ENCODE assay signal across 8 cellular contexts in the genomic region with DNA sequence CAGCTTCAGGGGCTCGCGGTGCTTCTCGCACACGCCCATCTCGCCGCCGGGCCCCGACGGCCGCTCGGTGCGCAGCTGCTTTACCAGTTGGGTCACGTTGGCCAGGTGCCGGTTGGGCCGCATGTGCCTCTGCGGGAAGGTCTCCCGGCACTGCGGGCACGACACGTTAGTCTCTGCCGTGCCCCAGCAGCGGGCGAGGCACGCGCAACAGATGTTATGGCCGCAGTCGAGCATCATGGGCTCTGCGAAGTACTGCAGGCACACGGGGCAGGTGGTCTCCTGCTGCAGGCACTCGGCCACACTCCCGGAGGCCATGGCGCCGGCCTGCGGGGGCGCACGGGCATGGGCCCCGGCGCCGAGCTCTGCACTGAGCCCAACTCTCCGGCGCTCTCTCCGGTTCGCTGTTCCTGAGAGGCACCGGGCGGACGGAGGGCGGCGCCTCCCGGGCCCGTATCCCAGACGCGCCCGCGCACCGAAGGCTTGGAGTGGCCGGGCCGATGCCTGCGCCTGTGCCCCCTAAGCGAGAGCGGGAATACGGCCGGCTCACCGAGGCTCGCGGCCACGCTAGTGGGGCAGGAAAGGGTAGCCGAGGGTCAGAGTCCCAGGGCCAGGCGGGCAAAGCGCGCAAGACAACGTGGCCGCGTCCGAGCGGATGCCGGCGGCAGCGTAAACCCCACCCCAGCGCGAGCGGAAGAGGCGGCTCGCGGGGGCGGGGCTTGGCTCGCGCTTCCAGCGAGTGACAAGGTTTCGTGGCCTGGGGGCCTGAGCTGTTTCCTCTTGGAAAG. TPM values are rescaled to one million over a fixed set of nuclear protein-coding genes. Genes with fewer than 3 reads are reported as not detected.
DNase-seq lines count a peak whose midpoint lies in the region; ATAC-seq and TF ChIP-seq lines count a peak whose summit lies in the region.

A gene with protein sequence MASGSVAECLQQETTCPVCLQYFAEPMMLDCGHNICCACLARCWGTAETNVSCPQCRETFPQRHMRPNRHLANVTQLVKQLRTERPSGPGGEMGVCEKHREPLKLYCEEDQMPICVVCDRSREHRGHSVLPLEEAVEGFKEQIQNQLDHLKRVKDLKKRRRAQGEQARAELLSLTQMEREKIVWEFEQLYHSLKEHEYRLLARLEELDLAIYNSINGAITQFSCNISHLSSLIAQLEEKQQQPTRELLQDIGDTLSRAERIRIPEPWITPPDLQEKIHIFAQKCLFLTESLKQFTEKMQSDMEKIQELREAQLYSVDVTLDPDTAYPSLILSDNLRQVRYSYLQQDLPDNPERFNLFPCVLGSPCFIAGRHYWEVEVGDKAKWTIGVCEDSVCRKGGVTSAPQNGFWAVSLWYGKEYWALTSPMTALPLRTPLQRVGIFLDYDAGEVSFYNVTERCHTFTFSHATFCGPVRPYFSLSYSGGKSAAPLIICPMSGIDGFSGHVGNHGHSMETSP (minus strand): TSS at position 668 of the 785 bp plus-strand sequence. CDS start 353 bp downstream, at position 315.

- ATAC-seq in HG03159 (IDR thresholded peaks at IDR 0.05; ENCODE audit: unreplicated experiment) (peak; percentile 89), left lobe of liver (peak; percentile 93)

- in situ Hi-C loops in GM18951 (cut with MboI; ENCODE audit: low sequenced_read_pairs, unreplicated experiment): no loop called here

- peak; percentile 98 for TF ChIP-seq POLR2A in GM18951 (IDR thresholded peaks at IDR 0.05; ENCODE audit: extremely low read depth, insufficient read depth, insufficient read length)

- DNase-seq in Ammon's horn (ENCODE audit: low spot score): peak; percentile 92
- DNase-seq in NCI-H460 (ENCODE audit: extremely low read depth, low read depth): peak; percentile 76
- peak; percentile 88 for DNase-seq in activated CD4-positive, alpha-beta T cell treated with anti-CD3 and anti-CD28 coated beads for 48 hours
- DNase-seq in dedifferentiated amniotic fluid mesenchymal stem cell (ENCODE audit: extremely low spot score): peak; percentile 88
- DNase-seq in left lobe of liver (ENCODE audit: low spot score): peak; percentile 96
- peak; percentile 75 to 79 for DNase-seq in stimulated activated CD4-positive, alpha-beta T cell treated with anti-CD3 and anti-CD28 coated beads, Interleukin-2, amount 100 ng/mL, for 48 hours

RNA-seq across cellular contexts. Expression of the gene that starts here (rescaled TPM):
- total RNA-seq in NCI-H460 (2014; rRNA removed; shearing (Covaris generic)): 59.6 and 62.8 TPM in 2 replicates
- 100 and 104 TPM in 2 replicates for polyA plus RNA-seq in NCI-H460 (2014; cell fraction: nucleus; rRNA removed)
- 34.3 TPM for total RNA-seq in left lobe of liver

Comparison
In these comparisons a context has a peak if more than half of its experiments do, and no peak if none do; other contexts are left out.
1. Peak in every context shown above with its lines: DNase-seq and ATAC-seq.